Comparison of ENCODE assay signal across 10 cellular contexts in the genomic region with DNA sequence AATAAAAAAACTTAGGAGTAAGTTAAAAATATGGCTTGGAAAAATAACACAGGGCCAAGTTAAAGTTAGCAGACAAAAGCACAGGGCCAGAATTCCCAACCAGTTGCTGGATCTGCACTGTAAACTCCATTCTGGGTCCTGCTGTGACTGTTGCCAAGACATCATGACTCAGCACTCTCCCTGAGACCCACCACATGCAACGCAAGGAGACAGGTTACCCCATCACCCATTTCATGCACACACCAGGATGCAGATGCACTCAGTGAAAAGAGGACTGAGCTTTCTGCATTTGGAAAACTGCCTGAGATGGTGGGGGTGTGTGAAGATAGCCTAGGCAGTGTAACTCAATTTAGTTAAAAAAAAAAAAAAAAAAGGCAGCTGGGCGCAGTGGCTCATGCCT.
A peak's percentile ranks its signal among the peaks of the same experiment; 100 is the strongest.
DNase-seq lines count a peak whose midpoint lies in the region; ATAC-seq, FAIRE-seq and TF ChIP-seq lines count a peak whose summit lies in the region.
"Had no signal": no experiment of that assay in that cellular context is flagged by ENCODE, and none has a peak within 500 bp of the region (broad histone marks: within the 10 kb centered on the region; RNA-seq: fewer than 3 reads in every experiment).

No MANE protein-coding gene starts in this region.

- DNase-seq in GM23338 (ENCODE audit: low spot score) (peak; percentile 36), SK-N-MC (ENCODE audit: low read depth, low spot score) (no peak), Right ventricle myocardium superior (no peak), renal cortical epithelial cell (ENCODE audit: low read depth) (peak; percentile 90), D721Med (ENCODE audit: insufficient read length, low spot score) (no peak), RKO (ENCODE audit: low spot score) (no peak)
- DNase-seq: KBM-7 had no signal

- H3K27ac ChIP-seq in GM23338 (ENCODE audit: low read depth) (no peak overlapping the region), SK-N-MC (peak overlapping the region; percentile 83; the same call in 1 of the 2 replicates)

- H2AFZ ChIP-seq in GM23338, result no peak overlapping the region

- H3K4me1 Mint-ChIP-seq in GM23338, result peaks cover 14% of the 10 kb centered on the region

- H3K36me3 ChIP-seq in GM23338 (ENCODE audit: insufficient read depth), result no peaks in the 10 kb centered on the region
- H3K36me3 ChIP-seq in SK-N-MC (ENCODE audit: insufficient read depth, low read length), result no peaks in the 10 kb centered on the region

- intact Hi-C loops in Right ventricle myocardium superior (cut with DNase I), result no loop called here

- H3K9ac ChIP-seq in SK-N-MC (ENCODE audit: insufficient read length), result no peak overlapping the region

- no peak overlapping the region for H3K4me3 Mint-ChIP-seq in GM23338

- ATAC-seq in GM23338, result peak; percentile 9; the same call in 1 of the 3 replicates
- ATAC-seq in Right ventricle myocardium superior (ENCODE audit: poor library complexity), result peak; percentile 32
- ATAC-seq in HG03469 (IDR thresholded peaks at IDR 0.05; ENCODE audit: unreplicated experiment), result no peak
- no peak for ATAC-seq in HG02588 (IDR thresholded peaks at IDR 0.05; ENCODE audit: unreplicated experiment)
- ATAC-seq: GM12878 had no signal

- H3K9me3 Mint-ChIP-seq in GM23338, result no peaks in the 10 kb centered on the region; the same call in 2 of the 3 replicates

- H3K4me1 ChIP-seq in GM23338 (ENCODE audit: insufficient read depth), result peaks cover under 1% of the 10 kb centered on the region; the same call in 1 of the 2 replicates

- no peaks in the 10 kb centered on the region for H3K36me3 Mint-ChIP-seq in GM23338 (ENCODE audit: low read depth)

- TF ChIP-seq CTCF in GM23338 (conservative IDR thresholded peaks at IDR 0.05; ENCODE audit: low read depth in 2 of 2), result no peak
- TF ChIP-seq CTCF in D721Med (IDR thresholded peaks at IDR 0.05; ENCODE audit: insufficient read depth, missing control alignments), result no peak

- 0 out of 2 replicates have a peak, but pooled peaks cover 5% of the 10 kb centered on the region for H3F3A ChIP-seq in GM23338 (replicated peaks; ENCODE audit: low read depth)

- 0 out of 2 replicates have a peak, but pooled peaks cover 3% of the 10 kb centered on the region for H3K27me3 ChIP-seq in GM23338 (ENCODE audit: insufficient read depth)

- H3K4me2 ChIP-seq in GM23338, result no peak overlapping the region

- H3K27me3 Mint-ChIP-seq in GM23338 (ENCODE audit: insufficient read depth, low read depth, poor library complexity), result peaks cover 14% of the 10 kb centered on the region

- no peaks in the 10 kb centered on the region for H4K20me1 ChIP-seq in GM23338 (replicated peaks; ENCODE audit: insufficient read depth)

- H3K79me2 ChIP-seq in GM23338 (replicated peaks; ENCODE audit: insufficient read depth), result no peaks in the 10 kb centered on the region

- no peaks in the 10 kb centered on the region for H3K9me3 ChIP-seq in SK-N-MC (ENCODE audit: low read depth, low read length)

- H3K4me3 ChIP-seq in GM23338 (no peak overlapping the region), SK-N-MC (no peak overlapping the region)
- H3K4me3 ChIP-seq: GM12878 had no signal

- peaks cover 12% of the 10 kb centered on the region; the same call in 1 of the 2 replicates for H3K9me2 ChIP-seq in GM23338 (ENCODE audit: insufficient read depth)

- H3K27ac Mint-ChIP-seq in GM23338, result peak overlapping the region; percentile 83; the same call in 1 of the 2 replicates

- no peak for FAIRE-seq in D721Med (lab: Jason Lieb, UNC)
- FAIRE-seq: GM12878 had no signal

TF ChIP-seq in GM23338, 12 proteins besides CTCF, POLR2A, EP300 and RAD21:
- no peak for TF ChIP-seq STAT1 (IDR thresholded peaks at IDR 0.05; ENCODE audit: unreplicated experiment)
- no peak for TF ChIP-seq JUNB (IDR thresholded peaks at IDR 0.05; ENCODE audit: unreplicated experiment)
- TF ChIP-seq ZNF462 (CRISPR knock-in tag; IDR thresholded peaks at IDR 0.05), result no peak

Comparison
In these comparisons a context has a peak if more than half of its experiments do, and no peak if none do; other contexts are left out.
1. ATAC-seq: peak in GM23338 (single experiment) and Right ventricle myocardium superior (single experiment); none in HG03469 (single experiment) and HG02588 (single experiment).
2. DNase-seq: peak in GM23338 (single experiment) and renal cortical epithelial cell (single experiment); none in SK-N-MC (single experiment), Right ventricle myocardium superior (single experiment), D721Med (single experiment) and RKO (single experiment).